8 cellular contexts compared by ENCODE assay signal in genomic region chr7:24819916-24820689, GRCh38.
DNase-seq lines count a peak whose midpoint lies in the region; FAIRE-seq and TF ChIP-seq lines count a peak whose summit lies in the region.

No MANE protein-coding gene starts in this region.

- H2BK15ac ChIP-seq in H9 (ENCODE audit: low read depth, low read length): no peak overlapping the region

- H3K4me1 ChIP-seq in H9 (ENCODE audit: insufficient read depth, low read length): no peaks in the 10 kb centered on the region
- peaks cover 0 to 6% of the 10 kb centered on the region in 2 experiments for H3K4me1 ChIP-seq in trophoblast cell (ENCODE audit: control insufficient read depth in 1 of 2, insufficient read depth in 2 of 2, low read length in 2 of 2)
- H3K4me1 ChIP-seq in tibial artery: no peaks in the 10 kb centered on the region

- H3K36me3 Mint-ChIP-seq in H9 (ENCODE audit: insufficient read depth in 1 of 3, low read depth in 3 of 3): no peaks in the 10 kb centered on the region; a peak in 2 of 7 replicates

- H2BK5ac ChIP-seq in H9 (ENCODE audit: insufficient read length, low read length) (no peak overlapping the region), trophoblast cell (ENCODE audit: low read depth, low read length, poor library complexity) (no peak overlapping the region)

- no peak overlapping the region for H3T11ph ChIP-seq in H9 (ENCODE audit: low read length)

- H3K23me2 ChIP-seq in H9 (ENCODE audit: insufficient read length, low read depth, low read length, poor library complexity, severe bottlenecking): no peaks in the 10 kb centered on the region

- H3K36me3 ChIP-seq in trophoblast cell (ENCODE audit: control insufficient read depth in 1 of 2, insufficient read depth in 2 of 2, low read length in 2 of 2) (peaks cover 0 to 2% of the 10 kb centered on the region in 2 experiments), tibial artery (no peaks in the 10 kb centered on the region)

- H2AK5ac ChIP-seq in H9 (ENCODE audit: insufficient read length, low read length) (no peak overlapping the region), trophoblast cell (ENCODE audit: low read length) (no peak overlapping the region)

- H3K27me3 Mint-ChIP-seq in H9 (ENCODE audit: low read depth): no peaks in the 10 kb centered on the region

- H3K27ac ChIP-seq in H9 (ENCODE audit: insufficient read length, low read depth, low read length) (no peak overlapping the region), trophoblast cell (ENCODE audit: low read depth, low read length) (no peak overlapping the region), tibial artery (no peak overlapping the region)

- H3K4me3 ChIP-seq in foreskin fibroblast (ENCODE audit: low read depth in 1 of 2, low read length in 2 of 2) (no peak overlapping the region), trophoblast cell (ENCODE audit: low read depth, low read length) (no peak overlapping the region), tibial artery (no peak overlapping the region)

- H3K9ac ChIP-seq in H9 (ENCODE audit: extremely low read depth, insufficient read length, low read length) (no peak overlapping the region), trophoblast cell (ENCODE audit: low read length) (no peak overlapping the region)

- H3K27me3 ChIP-seq in H9 (ENCODE audit: insufficient read depth, low read length): no peaks in the 10 kb centered on the region
- no peaks in the 10 kb centered on the region for H3K27me3 ChIP-seq in trophoblast cell (ENCODE audit: insufficient read depth, low read length)
- H3K27me3 ChIP-seq in tibial artery: no peaks in the 10 kb centered on the region

- no peaks in the 10 kb centered on the region for H4K20me1 ChIP-seq in H9 (ENCODE audit: control insufficient read depth, insufficient read depth, insufficient read length)

- no peaks in the 10 kb centered on the region for H3K9me3 Mint-ChIP-seq in H9

- H4K5ac ChIP-seq in H9 (ENCODE audit: insufficient read length, low read depth, low read length): no peak overlapping the region

- no peak overlapping the region for H4K91ac ChIP-seq in H9 (ENCODE audit: insufficient read length, low read depth, low read length)
- H4K91ac ChIP-seq in trophoblast cell (ENCODE audit: low read depth, low read length): no peak overlapping the region

- TF ChIP-seq CTCF in H9 (conservative IDR thresholded peaks at IDR 0.05): peak; percentile 90
- TF ChIP-seq CTCF in foreskin fibroblast (IDR thresholded peaks at IDR 0.05; ENCODE audit: low read depth, low read length): peak; percentile 86
- TF ChIP-seq CTCF in tibial artery (IDR thresholded peaks at IDR 0.05): peak; percentile 70 to 74

- H3K79me1 ChIP-seq in H9 (ENCODE audit: insufficient read depth, low read depth, low read length, poor library complexity, severe bottlenecking) (no peaks in the 10 kb centered on the region), trophoblast cell (ENCODE audit: low read length) (no peaks in the 10 kb centered on the region)

- H4K8ac ChIP-seq in H9 (replicated peaks; ENCODE audit: insufficient read length, low read depth, low read length): no peak overlapping the region
- no peak overlapping the region for H4K8ac ChIP-seq in trophoblast cell (ENCODE audit: low read depth, low read length)

- WGBS in H9 (ENCODE audit: extremely low coverage, insufficient read length, low lambda C conversion rate): no CpG with 5 or more reads among the region's 11 CpGs
- WGBS in trophoblast cell (ENCODE audit: extremely low coverage, insufficient coverage, insufficient read length): no CpG with 5 or more reads among the region's 11 CpGs

- H3K9me3 ChIP-seq in H9 (ENCODE audit: control insufficient read depth, low read depth, low read length) (no peaks in the 10 kb centered on the region), trophoblast cell (ENCODE audit: insufficient read depth, low read depth, low read length) (no peaks in the 10 kb centered on the region), tibial artery (no peaks in the 10 kb centered on the region)

- H3K79me2 ChIP-seq in H9 (ENCODE audit: insufficient read depth, low read length) (no peaks in the 10 kb centered on the region), trophoblast cell (ENCODE audit: control insufficient read depth, insufficient read depth, low read length, poor library complexity) (no peaks in the 10 kb centered on the region)

- H3K23ac ChIP-seq in H9 (ENCODE audit: insufficient read length, low read depth, low read length): no peak overlapping the region
- no peak overlapping the region for H3K23ac ChIP-seq in trophoblast cell (ENCODE audit: low read length)

- no peak overlapping the region for H3K4me3 Mint-ChIP-seq in H9

- H3K4ac ChIP-seq in H9 (ENCODE audit: low read depth, low read length) (no peak overlapping the region), trophoblast cell (ENCODE audit: low read depth, low read length) (no peak overlapping the region)

- no peak overlapping the region for H3K18ac ChIP-seq in H9 (ENCODE audit: insufficient read length, low read depth, low read length)
- no peak overlapping the region for H3K18ac ChIP-seq in trophoblast cell (ENCODE audit: low read length)

- no peak overlapping the region for H4K12ac ChIP-seq in trophoblast cell (ENCODE audit: low read depth, low read length)

- no peak overlapping the region for H2BK20ac ChIP-seq in H9 (ENCODE audit: low read depth, low read length, poor library complexity, severe bottlenecking)

- no peak overlapping the region for H3K27ac Mint-ChIP-seq in H9

- H2BK120ac ChIP-seq in H9 (ENCODE audit: low read depth, low read length, poor library complexity, severe bottlenecking) (no peak overlapping the region), trophoblast cell (ENCODE audit: insufficient read depth, low read length, poor library complexity) (no peak overlapping the region)

- peak; percentile 89 for FAIRE-seq in G401.6 (lab: Jason Lieb, UNC)

- no peak overlapping the region for H3K56ac ChIP-seq in H9 (ENCODE audit: insufficient read length, low read depth, low read length)

- DNase-seq in H9 (peak; percentile 80), M059J (ENCODE audit: low read depth) (peak; percentile 92), SHP77 treated with DMSO at 0.1 percent for 48 hours (lab: John Stamatoyannopoulos, UW) (peak; percentile 55), foreskin fibroblast (peak; percentile 79 to 93), trophoblast cell (peak; percentile 85 to 95), tibial artery (peak; percentile 86 to 87)
- DNase-seq in activated effector memory CD4-positive, alpha-beta T cell treated with Interleukin-2 at 50 U/mL for 16 hours: peak; percentile 46

- H2BK12ac ChIP-seq in H9 (ENCODE audit: insufficient read length, low read depth, low read length) (no peak overlapping the region), trophoblast cell (ENCODE audit: low read length) (no peak overlapping the region)

- H3K14ac ChIP-seq in H9 (ENCODE audit: insufficient read depth, low read length): no peak overlapping the region
- no peak overlapping the region for H3K14ac ChIP-seq in trophoblast cell (ENCODE audit: low read length)

- H2AFZ ChIP-seq in H9 (ENCODE audit: low read length) (no peak overlapping the region), trophoblast cell (ENCODE audit: insufficient read depth, low read length, poor library complexity) (no peak overlapping the region)

- no peak overlapping the region for H3K4me2 ChIP-seq in H9 (ENCODE audit: insufficient read depth, insufficient read length, low read length)
- H3K4me2 ChIP-seq in trophoblast cell (ENCODE audit: low read length): no peak overlapping the region

- H3K4me1 Mint-ChIP-seq in H9: peaks cover 2 to 3% of the 10 kb centered on the region in 2 experiments

- intact Hi-C loops in tibial artery (cut with DNase I; ENCODE audit: low total_unique reads): loop anchor here (2.0 to 10.0 kb wide), 2 partner anchors 155 to 249 kb away; no protein-coding TSS in a partner anchor
